16 cellular contexts compared by ENCODE assay signal in the genomic region with DNA sequence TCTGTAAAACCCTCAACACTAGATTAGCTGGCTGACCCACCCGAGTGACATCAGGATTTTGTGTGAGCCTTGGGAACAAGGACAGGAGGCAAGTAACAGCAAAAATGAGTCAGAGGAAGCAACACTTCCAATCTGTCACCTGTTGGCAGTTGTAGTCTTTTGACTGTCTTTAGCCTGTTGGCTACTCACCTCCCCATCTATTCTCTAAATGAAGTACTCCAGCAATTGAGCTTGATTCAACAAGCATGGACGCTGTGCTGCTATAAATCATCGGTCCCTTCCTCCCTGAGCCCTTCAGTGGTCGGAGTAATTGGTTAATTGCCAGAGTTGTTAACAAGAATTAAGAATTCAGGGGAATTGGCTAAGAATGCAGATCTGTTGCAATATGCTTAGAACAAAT.
DNase-seq lines count a peak whose midpoint lies in the region; ATAC-seq and TF ChIP-seq lines count a peak whose summit lies in the region.
"Had no signal": no experiment of that assay in that cellular context is flagged by ENCODE, and none has a peak within 500 bp of the region (broad histone marks: within the 10 kb centered on the region; RNA-seq: fewer than 3 reads in every experiment).

No MANE protein-coding gene starts in this region.

- H3K27me3 ChIP-seq in left lung (no peaks in the 10 kb centered on the region), body of pancreas (no peaks in the 10 kb centered on the region)
- H3K27me3 ChIP-seq: SJSA1 had no signal

- H3K9me3 ChIP-seq in left lung = no peaks in the 10 kb centered on the region
- no peaks in the 10 kb centered on the region for H3K9me3 ChIP-seq in body of pancreas
- H3K9me3 ChIP-seq: SJSA1 had no signal

- no peak for TF ChIP-seq POLR2A in body of pancreas (IDR thresholded peaks at IDR 0.05)

- H3K4me1 ChIP-seq in left lung (no peaks in the 10 kb centered on the region), body of pancreas (no peaks in the 10 kb centered on the region)
- H3K4me1 ChIP-seq: SJSA1 had no signal

- H3K36me3 ChIP-seq in left lung (no peaks in the 10 kb centered on the region), body of pancreas (replicated peaks in 1 of 2; ENCODE audit: insufficient read depth in 1 of 2, low read depth in 2 of 2) (no peaks in the 10 kb centered on the region)
- H3K36me3 ChIP-seq: SJSA1 had no signal

- ATAC-seq in left lung = peak; percentile 37
- no peak for ATAC-seq in body of pancreas
- ATAC-seq: CD8-positive, alpha-beta T cell; K562 had no signal

- DNase-seq in DMS53 (lab: John Stamatoyannopoulos, UW) (peak; percentile 15), DMS53 treated with DMSO at 0.1 percent for 48 hours (lab: John Stamatoyannopoulos, UW; ENCODE audit: unreplicated experiment) (no peak), Daoy (ENCODE audit: low read depth) (peak; percentile 3), RKO (ENCODE audit: low spot score) (peak; percentile 0), left lung (no peak), body of pancreas (no peak), NCI-H82 (lab: John Stamatoyannopoulos, UW) (no peak), NCI-H1092 treated with DMSO at 0.1 percent for 48 hours (lab: John Stamatoyannopoulos, UW) (no peak)
- DNase-seq: 8988T; CD8-positive, alpha-beta T cell; GF-D8; HCEC 1CT; NCI-H187 treated with DMSO at 0.1 percent for 48 hours; NCI-H2171 had no signal

- H3K27ac ChIP-seq in left lung (no peak overlapping the region), body of pancreas (no peak overlapping the region)
- H3K27ac ChIP-seq: SJSA1 had no signal

- no peak overlapping the region for H3K4me3 ChIP-seq in left lung
- no peak overlapping the region for H3K4me3 ChIP-seq in body of pancreas
- H3K4me3 ChIP-seq: K562, SJSA1 had no signal

- WGBS in body of pancreas, 2 donors = 68 to 82% methylated on average over 4 of the region's 4 CpGs

- TF ChIP-seq CTCF in left lung (IDR thresholded peaks at IDR 0.05) = no peak
- TF ChIP-seq CTCF in body of pancreas (IDR thresholded peaks at IDR 0.05) = no peak

- intact Hi-C loops in left lung (cut with DNase I) = no loop called here
- intact Hi-C loops in body of pancreas (cut with DNase I) = no loop called here

Comparison
In these comparisons a context has a peak if more than half of its experiments do, and no peak if none do; other contexts are left out.
1. DNase-seq: peak in DMS53 (single experiment), Daoy (single experiment) and RKO (single experiment); none in DMS53 treated with DMSO at 0.1 percent for 48 hours (single experiment), left lung (0 of 2), body of pancreas (0 of 4), NCI-H82 (single experiment) and NCI-H1092 treated with DMSO at 0.1 percent for 48 hours (single experiment).